In the genomic region with DNA sequence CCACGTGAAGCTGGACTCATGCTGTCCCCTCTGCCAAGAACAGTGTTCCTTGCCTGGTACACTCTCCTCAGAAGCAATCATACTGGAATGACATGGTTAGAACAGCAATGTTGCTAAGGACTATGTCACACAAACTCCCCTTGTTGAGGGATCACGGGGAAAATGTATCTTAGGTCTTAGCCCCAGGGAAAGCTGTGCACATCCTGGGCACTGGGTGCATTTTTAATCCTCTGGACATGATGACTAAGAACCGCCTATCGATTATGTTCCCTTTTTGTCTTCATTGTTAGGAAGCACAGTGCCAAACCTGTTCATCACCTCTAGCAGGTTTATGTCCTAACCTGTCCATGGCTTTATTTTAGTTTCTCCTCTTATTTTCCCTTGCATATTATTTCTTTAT, we compare ENCODE assay signal across 13 cellular contexts.
DNase-seq lines count a peak whose midpoint lies in the region; ATAC-seq lines count a peak whose summit lies in the region.
"Had no signal": no experiment of that assay in that cellular context is flagged by ENCODE, and none has a peak within 500 bp of the region (broad histone marks: within the 10 kb centered on the region; RNA-seq: fewer than 3 reads in every experiment).

No MANE protein-coding gene starts in this region.

- H3K36me3 ChIP-seq in BLaER1 treated with 17β-estradiol and CSF1 and Interleukin-3, amounts not matched to agents 10 nM and 100 nM: no peaks in the 10 kb centered on the region
- H3K36me3 ChIP-seq: vagina had no signal

- H3K4me1 Mint-ChIP-seq in IgD-negative memory B cell (peaks cover 60 to 72% (median 64%) of the 10 kb centered on the region in 3 donors), memory B cell (peaks cover 61% of the 10 kb centered on the region)
- peaks cover 89% of the 10 kb centered on the region for H3K4me1 Mint-ChIP-seq in activated naive CD8-positive, alpha-beta T cell (ENCODE audit: low read depth)

- H4K20me1 ChIP-seq in BLaER1 treated with 17β-estradiol and CSF1 and Interleukin-3, amounts not matched to agents 10 nM and 100 nM: no peaks in the 10 kb centered on the region

- H3K27ac ChIP-seq in BLaER1 treated with 17β-estradiol and CSF1 and Interleukin-3, amounts not matched to agents 10 nM and 100 nM: peak overlapping the region; percentile 70 to 97 (median 94); a peak in 21 of 22 replicates
- H3K27ac ChIP-seq: vagina had no signal

- H3K9me3 Mint-ChIP-seq in IgD-negative memory B cell (no peaks in the 10 kb centered on the region), memory B cell (no peaks in the 10 kb centered on the region)
- no peaks in the 10 kb centered on the region for H3K9me3 Mint-ChIP-seq in activated naive CD8-positive, alpha-beta T cell (ENCODE audit: low read depth)

- peak overlapping the region; percentile 73 to 95 (median 90) for H3K4me2 ChIP-seq in BLaER1 treated with 17β-estradiol and CSF1 and Interleukin-3, amounts not matched to agents 10 nM and 100 nM

- ATAC-seq in memory B cell (ENCODE audit: low read depth) (no peak), HG03469 (IDR thresholded peaks at IDR 0.05; ENCODE audit: unreplicated experiment) (no peak), GM21528 (IDR thresholded peaks at IDR 0.05; ENCODE audit: low FRiP score, unreplicated experiment) (no peak)

- H3K27me3 Mint-ChIP-seq in IgD-negative memory B cell: peaks cover 3% of the 10 kb centered on the region
- no peaks in the 10 kb centered on the region for H3K27me3 Mint-ChIP-seq in activated naive CD8-positive, alpha-beta T cell
- H3K27me3 Mint-ChIP-seq in memory B cell: no peaks in the 10 kb centered on the region

- H3K4me3 ChIP-seq in BLaER1 treated with 17β-estradiol and CSF1 and Interleukin-3, amounts not matched to agents 10 nM and 100 nM: peak overlapping the region in 5 of 10 experiments; percentile 6 to 53 (median 15); a peak in 2 of 20 replicates
- H3K4me3 ChIP-seq: vagina had no signal

- H3K4me1 ChIP-seq in BLaER1 treated with 17β-estradiol and CSF1 and Interleukin-3, amounts not matched to agents 10 nM and 100 nM: peaks cover 78 to 92% (median 84%) of the 10 kb centered on the region in 10 experiments

- DNase-seq in memory B cell (ENCODE audit: low spot score in 2 of 2) (no peak), NCI-H2107 (lab: John Stamatoyannopoulos, UW) (no peak), epidermal melanocyte (ENCODE audit: insufficient read length, low spot score) (no peak)
- DNase-seq: activated CD4-positive, CD25-positive, alpha-beta regulatory T cell; activated naive CD4-positive, alpha-beta T cell; IMR-90; mesendoderm had no signal

- H3K27ac Mint-ChIP-seq in IgD-negative memory B cell (peak overlapping the region in 2 of 3 donors; percentile 84 to 94), memory B cell (peak overlapping the region; percentile 86)
- peak overlapping the region; percentile 82 for H3K27ac Mint-ChIP-seq in activated naive CD8-positive, alpha-beta T cell

- H3K27me3 ChIP-seq in BLaER1 treated with 17β-estradiol and CSF1 and Interleukin-3, amounts not matched to agents 10 nM and 100 nM: no peaks in the 10 kb centered on the region
- H3K27me3 ChIP-seq: vagina had no signal

- H3K9ac ChIP-seq in BLaER1 treated with 17β-estradiol and CSF1 and Interleukin-3, amounts not matched to agents 10 nM and 100 nM: peak overlapping the region; percentile 55 to 85 (median 81); a peak in 21 of 22 replicates

- H3K36me3 Mint-ChIP-seq in IgD-negative memory B cell: no peaks in the 10 kb centered on the region
- peaks cover 6% of the 10 kb centered on the region for H3K36me3 Mint-ChIP-seq in activated naive CD8-positive, alpha-beta T cell
- H3K36me3 Mint-ChIP-seq in memory B cell: no peaks in the 10 kb centered on the region

- H3K4me3 Mint-ChIP-seq in IgD-negative memory B cell: peak overlapping the region in 3 of 4 donors; percentile 22 to 79 (median 72)
- peak overlapping the region; percentile 57 for H3K4me3 Mint-ChIP-seq in activated naive CD8-positive, alpha-beta T cell
- no peak overlapping the region for H3K4me3 Mint-ChIP-seq in memory B cell

- no peaks in the 10 kb centered on the region for H3K9me3 ChIP-seq in BLaER1 treated with 17β-estradiol and CSF1 and Interleukin-3, amounts not matched to agents 10 nM and 100 nM (replicated peaks in 1 of 11)
- H3K9me3 ChIP-seq: vagina had no signal
